In genomic region chr4:101346312-101346561, GRCh38 we compare ENCODE assay signal across 8 cellular contexts. TPM values are rescaled to one million over a fixed set of nuclear protein-coding genes. Genes with fewer than 3 reads are reported as not detected.
A peak's percentile ranks its signal among the peaks of the same experiment; 100 is the strongest.
DNase-seq lines count a peak whose midpoint lies in the region; ATAC-seq and TF ChIP-seq lines count a peak whose summit lies in the region.

No MANE protein-coding gene starts in this region.

- H3K4me3 ChIP-seq in mesodermal cell (ENCODE audit: extremely low read depth, insufficient read depth, low read length, poor library complexity, severe bottlenecking) (peak overlapping the region; percentile 92), uterus (peak overlapping the region; percentile 82 to 95)

- TF ChIP-seq POLR2A in uterus (IDR thresholded peaks at IDR 0.05): no peak

- no peaks in the 10 kb centered on the region for H3K9me3 Mint-ChIP-seq in T-cell

- H3K9me3 ChIP-seq in mesodermal cell (ENCODE audit: control insufficient read depth, low read length): no peaks in the 10 kb centered on the region
- no peaks in the 10 kb centered on the region for H3K9me3 ChIP-seq in uterus

- H3K4me1 ChIP-seq in mesodermal cell (ENCODE audit: control insufficient read depth, insufficient read depth, low read length, poor library complexity, severe bottlenecking): peaks cover 8% of the 10 kb centered on the region
- H3K4me1 ChIP-seq in uterus: no peaks in the 10 kb centered on the region

- H3K27ac ChIP-seq in mesodermal cell (ENCODE audit: low read depth, low read length, severe bottlenecking) (no peak overlapping the region), uterus (peak overlapping the region; percentile 88 to 98)

- peak overlapping the region; percentile 92 to 98 (median 95) for H3K4me3 Mint-ChIP-seq in T-cell

- H3K4me1 Mint-ChIP-seq in T-cell: peaks cover 41 to 48% (median 47%) of the 10 kb centered on the region in 3 donors

- WGBS in mesodermal cell (ENCODE audit: insufficient coverage in 2 of 2), 2 experiments: 0% methylated on average over 3 of the region's 12 CpGs; no CpG with 5 or more reads in 1 of the 2 experiments

- H3K36me3 ChIP-seq in mesodermal cell (ENCODE audit: control insufficient read depth, insufficient read depth, low read length): no peaks in the 10 kb centered on the region
- H3K36me3 ChIP-seq in uterus: no peaks in the 10 kb centered on the region

- intact Hi-C loops in uterus (cut with DNase I; ENCODE audit: low total_unique reads): no loop called here

- no peaks in the 10 kb centered on the region for H3K36me3 Mint-ChIP-seq in T-cell

- peaks cover 5 to 18% of the 10 kb centered on the region in 2 donors for H3K27me3 Mint-ChIP-seq in T-cell

- CTCF ChIA-PET in T-cell (lab: Charles Lee): interaction anchor here in 1 of 2 donors (0.6 to 1.3 kb wide), 2 partner anchors 19 to 20 kb away, joined by 3 to 6 read pairs; no protein-coding TSS in a partner anchor

- no peaks in the 10 kb centered on the region for H3K27me3 ChIP-seq in uterus

- DNase-seq in activated T-cell treated with anti-CD3 and anti-CD28 coated beads for 1 hour (ENCODE audit: low read depth) (peak; percentile 23), T-cell (peak in 33 of 34 experiments; percentile 16 to 74 (median 56)), uterus (no peak), DMS 273 treated with DMSO at 0.1 percent for 48 hours (lab: John Stamatoyannopoulos, UW) (no peak)
- DNase-seq in activated T-cell treated with anti-CD3 and anti-CD28 coated beads, Interleukin-2, amount 50 U/mL, for 48 hours: no peak
- DNase-seq in central memory CD4-positive, alpha-beta T cell: peak; percentile 60

- TF ChIP-seq CTCF in uterus (IDR thresholded peaks at IDR 0.05): no peak

- H3K27ac Mint-ChIP-seq in T-cell: no peak overlapping the region

- ATAC-seq in T-cell (replicated peaks in 1 of 4) (peak in 3 of 4 experiments; percentile 9 to 31 (median 9)), GM21717 (IDR thresholded peaks at IDR 0.05; ENCODE audit: unreplicated experiment) (no peak)

- POLR2A ChIA-PET in T-cell (lab: Charles Lee): interaction anchor here (0.7 kb wide), 2 partner anchors 8 to 18 kb away, joined by 3 to 4 read pairs; no protein-coding TSS in a partner anchor

RNA-seq across cellular contexts. Expression of gene PPP3CA, which starts 1.1 kb away (rescaled TPM):
- total RNA-seq in T-cell (10 to 100 TPM; 28.2 to 35.7 (median 33.5) TPM), uterus (10 to 100 TPM; 32.8 to 70.0 (median 39.8) TPM)
- polyA plus RNA-seq in mesodermal cell (2013, experiment 1 of 2): 26.9 TPM
- polyA plus RNA-seq in mesodermal cell (2013, experiment 2 of 2): 28.0 TPM

Comparison
In these comparisons a context has a peak if more than half of its experiments do, and no peak if none do; other contexts are left out.
1. DNase-seq: peak in activated T-cell treated with anti-CD3 and anti-CD28 coated beads for 1 hour (single experiment), T-cell (33 of 34) and central memory CD4-positive, alpha-beta T cell (single experiment); none in activated T-cell treated with anti-CD3 and anti-CD28 coated beads, Interleukin-2, amount 50 U/mL, for 48 hours (0 of 2), uterus (0 of 2) and DMS 273 treated with DMSO at 0.1 percent for 48 hours (single experiment).